ENCODE assay signal across 8 cellular contexts in the genomic region with DNA sequence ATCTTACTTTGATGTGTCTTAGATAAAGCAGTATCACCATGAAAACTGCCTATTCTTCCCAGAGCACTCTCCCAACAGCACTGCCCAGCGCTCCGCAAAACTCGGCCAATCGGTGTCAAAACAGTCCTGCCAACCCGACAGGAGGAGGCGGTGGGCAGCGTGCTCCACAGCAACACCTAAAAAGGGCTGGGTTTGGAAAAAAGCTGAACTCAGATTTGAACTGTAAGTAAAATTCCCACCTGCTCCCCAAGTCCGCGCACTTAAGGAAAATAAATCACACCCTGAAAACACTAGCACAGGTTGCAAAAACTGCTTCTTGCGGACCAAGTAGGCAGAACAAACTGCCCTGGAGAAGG. TPM values are rescaled to one million over a fixed set of nuclear protein-coding genes. Genes with fewer than 3 reads are reported as not detected.
DNase-seq lines count a peak whose midpoint lies in the region; ATAC-seq and TF ChIP-seq lines count a peak whose summit lies in the region.

No MANE protein-coding gene starts in this region.

- peaks cover 2% of the 10 kb centered on the region; the same call in 1 of the 2 replicates for H3K4me1 ChIP-seq in BE2C
- H3K4me1 ChIP-seq in ectodermal cell (ENCODE audit: control insufficient read depth, insufficient read depth, low read length): peaks cover 9% of the 10 kb centered on the region
- H3K4me1 ChIP-seq in thymus (ENCODE audit: control insufficient read depth, insufficient read depth, low read length): peaks cover 21% of the 10 kb centered on the region

- DNase-seq in BE2C: peak; percentile 50
- peak; percentile 49 for DNase-seq in HK-2 (ENCODE audit: unreplicated experiment)
- peak; percentile 48 for DNase-seq in SK-MEL-5 (ENCODE audit: low read depth, low spot score)
- DNase-seq in lung microvascular endothelial cell (ENCODE audit: low read depth in 2 of 2): peak; percentile 64 to 76

- H3K9me3 ChIP-seq in BE2C (no peaks in the 10 kb centered on the region), ectodermal cell (ENCODE audit: control insufficient read depth, low read length) (no peaks in the 10 kb centered on the region), thymus (ENCODE audit: control insufficient read depth) (no peaks in the 10 kb centered on the region)

- H3K27ac ChIP-seq in ectodermal cell (ENCODE audit: insufficient read depth, low read depth, low read length, poor library complexity, severe bottlenecking) (no peak overlapping the region), thymus (ENCODE audit: low read depth) (no peak overlapping the region)

- in situ Hi-C loops in SK-MEL-5 (cut with HindIII; ENCODE audit: low pct_unique_long_range_greater_than_20kb, low sequenced_read_pairs): no loop called here

- 0 to 1% methylated on average over 10 of the region's 10 CpGs for WGBS in ectodermal cell, 2 experiments
- under 1% methylated on average over 10 of the region's 10 CpGs for WGBS in thymus

- H3K4me3 ChIP-seq in BE2C (ENCODE audit: low read depth, low read length) (peak overlapping the region; percentile 92), ectodermal cell (ENCODE audit: insufficient read depth, low read depth, low read length) (peak overlapping the region; percentile 55), thymus (ENCODE audit: low read length) (peak overlapping the region; percentile 94)

- TF ChIP-seq CTCF in BE2C (IDR thresholded peaks at IDR 0.05; ENCODE audit: low read depth, low read length): no peak

- no peaks in the 10 kb centered on the region for H3K27me3 ChIP-seq in BE2C
- H3K27me3 ChIP-seq in ectodermal cell (ENCODE audit: control insufficient read depth, insufficient read depth, low read length, poor library complexity, severe bottlenecking): no peaks in the 10 kb centered on the region
- no peaks in the 10 kb centered on the region for H3K27me3 ChIP-seq in thymus (ENCODE audit: control insufficient read depth, insufficient read depth)

- H3K36me3 ChIP-seq in BE2C (peaks cover 1% of the 10 kb centered on the region), ectodermal cell (ENCODE audit: control insufficient read depth, insufficient read depth, low read length) (no peaks in the 10 kb centered on the region), thymus (ENCODE audit: control insufficient read depth, insufficient read depth) (no peaks in the 10 kb centered on the region)

- ATAC-seq in GM18498 (IDR thresholded peaks at IDR 0.05; ENCODE audit: unreplicated experiment) (peak; percentile 34), GM19328 (IDR thresholded peaks at IDR 0.05; ENCODE audit: unreplicated experiment) (no peak)

RNA-seq across cellular contexts. Expression of a gene that starts 0.7 kb away (rescaled TPM):
- 20.0 TPM for polyA plus RNA-seq in BE2C (2012; ENCODE audit: insufficient read depth, insufficient read length, low read depth)
- 32.9 TPM in 2 replicates for total RNA-seq in SK-MEL-5 (2014; rRNA removed; shearing (Covaris generic))
- polyA plus RNA-seq in SK-MEL-5 (2015; cell fraction: cytosol; rRNA removed): 30.8 and 41.5 TPM in 2 replicates
- 48.3 and 65.3 TPM in 2 replicates for polyA plus RNA-seq in SK-MEL-5 (2015; cell fraction: nucleus; rRNA removed)
- polyA plus RNA-seq in ectodermal cell (2013, experiment 1 of 4): 53.7 TPM
- 54.5 TPM for polyA plus RNA-seq in ectodermal cell (2013, experiment 2 of 4)
- polyA plus RNA-seq in ectodermal cell (2013, experiment 3 of 4): 39.2 TPM
- 43.8 TPM for polyA plus RNA-seq in ectodermal cell (2013, experiment 4 of 4)
- 31.5 and 32.0 TPM in 2 replicates for total RNA-seq in lung microvascular endothelial cell
- 17.0 TPM for polyA plus RNA-seq in thymus

RNA-seq across cellular contexts. Expression of a gene that starts 59.8 kb away (rescaled TPM):
- 8.9 TPM for polyA plus RNA-seq in BE2C (2012; ENCODE audit: insufficient read depth, insufficient read length, low read depth)
- total RNA-seq in SK-MEL-5 (2014; rRNA removed; shearing (Covaris generic)): 15.6 and 22.2 TPM in 2 replicates
- polyA plus RNA-seq in SK-MEL-5 (2015; cell fraction: cytosol; rRNA removed): 13.7 and 30.3 TPM in 2 replicates
- 154 and 265 TPM in 2 replicates for polyA plus RNA-seq in SK-MEL-5 (2015; cell fraction: nucleus; rRNA removed)
- 36.0 TPM for polyA plus RNA-seq in ectodermal cell (2013, experiment 1 of 4)
- 33.7 TPM for polyA plus RNA-seq in ectodermal cell (2013, experiment 2 of 4)
- 39.6 TPM for polyA plus RNA-seq in ectodermal cell (2013, experiment 3 of 4)
- 44.7 TPM for polyA plus RNA-seq in ectodermal cell (2013, experiment 4 of 4)
- 7.8 and 9.5 TPM in 2 replicates for total RNA-seq in lung microvascular endothelial cell
- 37.9 TPM for polyA plus RNA-seq in thymus
